Comparison of ENCODE assay signal across 31 cellular contexts in the genomic region with DNA sequence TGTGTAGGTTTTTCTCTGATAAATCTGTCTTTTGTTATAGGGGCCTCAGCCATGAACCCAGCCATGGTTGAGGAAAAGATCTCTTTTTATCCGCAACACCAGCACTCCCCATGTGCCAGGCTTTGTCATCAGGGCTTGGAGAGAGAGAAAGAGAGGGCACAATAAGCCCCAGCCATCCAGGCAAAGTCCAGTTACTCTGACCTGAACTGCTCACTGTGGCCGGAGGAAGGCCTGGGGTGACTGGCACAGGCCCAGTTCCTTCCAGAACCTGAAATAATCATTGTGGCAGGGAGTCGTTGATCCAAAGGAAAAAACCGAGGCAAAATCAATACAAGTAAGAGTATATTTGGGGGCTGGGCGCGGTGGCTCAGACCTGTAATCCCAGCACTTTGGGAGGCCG. TPM values are rescaled to one million over a fixed set of nuclear protein-coding genes. Genes with fewer than 3 reads are reported as not detected.
"Had no signal": no experiment of that assay in that cellular context is flagged by ENCODE, and none has a peak within 500 bp of the region (broad histone marks: within the 10 kb centered on the region; RNA-seq: fewer than 3 reads in every experiment).

No MANE protein-coding gene starts in this region.

- H3K36me3 ChIP-seq: cardiac muscle cell, gastrocnemius medialis, prostate gland, sigmoid colon, upper lobe of left lung, vagina had no signal

- H3K27ac ChIP-seq: cardiac muscle cell, coronary artery, dorsolateral prefrontal cortex, gastrocnemius medialis, prostate gland, sigmoid colon, vagina had no signal

- H3K36me3 Mint-ChIP-seq: activated naive CD8-positive, alpha-beta T cell; natural killer cell; stimulated activated memory B cell treated with anti-CD40 and anti-IgM and Interleukin-4, amounts not matched to agents 10 μg/mL and 1 μg/mL and 100 μg/mL, for 72 hours had no signal

- H3K9me3 ChIP-seq: gastrocnemius medialis, prostate gland, sigmoid colon, upper lobe of left lung, vagina had no signal

- ATAC-seq: activated CD4-positive, alpha-beta T cell treated with anti-CD3 and anti-CD28 coated beads for 36 hours; gastrocnemius medialis; left cardiac atrium; natural killer cell; stimulated activated memory B cell treated with anti-CD40 and anti-IgM and Interleukin-4, amounts not matched to agents 10 μg/mL and 1 μg/mL and 100 μg/mL, for 72 hours; stimulated activated naive CD8-positive, alpha-beta T cell treated with anti-CD3 and anti-CD28 coated beads, Interleukin-15, amount 100 ng/mL, for 72 hours had no signal

- DNase-seq: activated CD4-positive, alpha-beta T cell treated with anti-CD3 and anti-CD28 coated beads for 36 hours; activated CD4-positive, alpha-beta T cell treated with anti-CD3 and anti-CD28 coated beads, Interleukin-2, amount 50 U/mL, for 4 hours; activated CD4-positive, CD25-positive, alpha-beta regulatory T cell; activated effector memory CD4-positive, alpha-beta T cell treated with Interleukin-2 at 50 U/mL for 16 hours; activated naive CD4-positive, alpha-beta T cell treated with Interleukin-2 at 50 U/mL for 16 hours; aorta; dorsolateral prefrontal cortex; effector memory CD4-positive, alpha-beta T cell; gastrocnemius medialis; glutamatergic neuron; islet precursor cell; left cardiac atrium; midbrain; natural killer cell; retina; sigmoid colon; small intestine; stimulated activated CD4-positive, alpha-beta T cell treated with anti-CD3 and anti-CD28 coated beads, Interleukin-1b, Interleukin-23, amount 100 ng/mL, for 48 hours; stimulated activated CD4-positive, alpha-beta T cell treated with anti-CD3 and anti-CD28 coated beads, Interleukin-4, amount 100 ng/mL, for 4 hours; stimulated activated CD8-positive, alpha-beta memory T cell treated with anti-CD3 and anti-CD28 coated beads, Interleukin-4, amount 100 ng/mL, for 48 hours; stimulated activated naive CD8-positive, alpha-beta T cell treated with anti-CD3 and anti-CD28 coated beads, Interleukin-15, amount 100 ng/mL, for 72 hours; substantia nigra; T-helper 1 cell; upper lobe of left lung had no signal

- H3K27me3 ChIP-seq: vagina had no signal

- H3K4me1 ChIP-seq: gastrocnemius medialis had no signal

- H3K9me3 Mint-ChIP-seq: natural killer cell; stimulated activated naive CD8-positive, alpha-beta T cell treated with anti-CD3 and anti-CD28 coated beads, Interleukin-15, amount 100 ng/mL, for 72 hours had no signal

- H3K27ac Mint-ChIP-seq: activated CD4-positive, alpha-beta T cell treated with anti-CD3 and anti-CD28 coated beads for 36 hours; activated naive CD8-positive, alpha-beta T cell; natural killer cell; stimulated activated memory B cell treated with anti-CD40 and anti-IgM and Interleukin-4, amounts not matched to agents 10 μg/mL and 1 μg/mL and 100 μg/mL, for 72 hours; stimulated activated naive CD8-positive, alpha-beta T cell treated with anti-CD3 and anti-CD28 coated beads, Interleukin-15, amount 100 ng/mL, for 72 hours; T-helper 2 cell treated with Interferon-gamma antibody and Interleukin-4, amounts not matched to agents 5 μg/mL and 100 μg/mL, for 36 hours had no signal

- H3K4me3 ChIP-seq: cardiac muscle cell, coronary artery, dorsolateral prefrontal cortex, gastrocnemius medialis, prostate gland, sigmoid colon, upper lobe of left lung, vagina had no signal

- H3K4me3 Mint-ChIP-seq: activated CD4-positive, alpha-beta T cell treated with anti-CD3 and anti-CD28 coated beads for 36 hours; activated naive CD8-positive, alpha-beta T cell; natural killer cell; stimulated activated memory B cell treated with anti-CD40 and anti-IgM and Interleukin-4, amounts not matched to agents 10 μg/mL and 1 μg/mL and 100 μg/mL, for 72 hours; stimulated activated naive CD8-positive, alpha-beta T cell treated with anti-CD3 and anti-CD28 coated beads, Interleukin-15, amount 100 ng/mL, for 72 hours; T-helper 2 cell treated with Interferon-gamma antibody and Interleukin-4, amounts not matched to agents 5 μg/mL and 100 μg/mL, for 36 hours had no signal

RNA-seq across cellular contexts. Expression of gene ARHGAP8, which starts 3.9 kb away (rescaled TPM):
- total RNA-seq: gastrocnemius medialis had no signal
